Comparison of ENCODE assay signal across 10 cellular contexts in the genomic region with DNA sequence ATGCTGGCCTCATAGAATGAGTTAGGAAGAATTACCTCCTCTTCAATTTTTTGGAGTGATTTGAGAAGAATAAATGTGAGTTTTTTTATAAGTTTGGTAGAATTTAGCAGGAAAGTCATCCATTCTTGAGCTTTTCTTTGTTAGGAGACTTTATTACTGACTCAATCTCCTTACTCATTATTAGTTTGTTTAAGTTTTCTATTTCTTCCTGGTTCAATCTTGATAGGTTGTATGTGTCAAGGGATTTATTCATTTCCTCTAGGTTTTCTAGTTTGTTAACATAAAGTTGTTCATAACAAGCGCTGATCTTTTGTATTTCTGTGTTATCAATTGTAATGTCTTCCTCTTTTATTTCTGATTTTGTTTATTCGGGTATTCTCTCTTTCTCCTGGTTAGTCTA. TPM values are rescaled to one million over a fixed set of nuclear protein-coding genes. Genes with fewer than 3 reads are reported as not detected.
"Had no signal": no experiment of that assay in that cellular context is flagged by ENCODE, and none has a peak within 500 bp of the region (broad histone marks: within the 10 kb centered on the region; RNA-seq: fewer than 3 reads in every experiment).

No MANE protein-coding gene starts in this region.

- H3K27ac Mint-ChIP-seq: GM23338, H9, IgD-negative memory B cell had no signal

- H3K4me3 Mint-ChIP-seq: GM23338, H9, IgD-negative memory B cell had no signal

- FAIRE-seq: H1, HepG2 had no signal

- H3K4me1 Mint-ChIP-seq: GM23338, H9, IgD-negative memory B cell had no signal

- DNase-seq: H9, HCEC 1CT, Karpas-422, KBM-7 had no signal

- H3K4me3 ChIP-seq: GM23338 had no signal

- ATAC-seq: GM23338, HepG2 had no signal

- H3K36me3 Mint-ChIP-seq: IgD-negative memory B cell had no signal

- H3K27me3 Mint-ChIP-seq: IgD-negative memory B cell had no signal

- H3K27ac ChIP-seq: HL-60, KMS-11 had no signal

RNA-seq across cellular contexts. Expression of a gene that starts 47.4 kb away (rescaled TPM):
- polyA plus RNA-seq: IgD-negative memory B cell had no signal
